In genomic region chr7:142501434-142501833, GRCh38 we compare ENCODE assay signal across 24 cellular contexts.
"Had no signal": no experiment of that assay in that cellular context is flagged by ENCODE, and none has a peak within 500 bp of the region (broad histone marks: within the 10 kb centered on the region; RNA-seq: fewer than 3 reads in every experiment).

No MANE protein-coding gene starts in this region.

- H2AFZ ChIP-seq: hepatocyte, neural progenitor cell had no signal

- H3K36me3 ChIP-seq: neural progenitor cell, pancreas, suprapubic skin, thyroid gland, upper lobe of left lung, uterus had no signal

- H3K4me2 ChIP-seq: hepatocyte, neural progenitor cell, smooth muscle cell had no signal

- H3K4me3 ChIP-seq: hepatocyte, lung, neural progenitor cell, pancreas, smooth muscle cell, suprapubic skin, thyroid gland, upper lobe of left lung, uterus had no signal

- H3K27me3 ChIP-seq: pancreas, thyroid gland, upper lobe of left lung, uterus had no signal

- FAIRE-seq: colon, endothelial cell of umbilical vein, kidney, pancreas had no signal

- H3K4me1 ChIP-seq: neural progenitor cell, uterus had no signal

- DNase-seq: dermis blood vessel endothelial cell; endodermal cell; erythroblast; foreskin melanocyte; head of caudate nucleus; kidney; left cardiac atrium; left ventricle myocardium superior; mesenchymal stem cell; nucleus accumbens; pancreas; right cardiac atrium; stimulated activated CD4-positive, alpha-beta T cell treated with anti-CD3 and anti-CD28 coated beads, Interleukin-2, amount 100 ng/mL, for 48 hours; stimulated activated naive CD4-positive, alpha-beta T cell treated with Interleukin-2 at 50 U/mL for 16 hours; thyroid gland; upper lobe of left lung; uterus had no signal

- H3K79me2 ChIP-seq: hepatocyte had no signal

- H3K9me3 ChIP-seq: pancreas, suprapubic skin, thyroid gland, upper lobe of left lung, uterus had no signal

- ATAC-seq: left cardiac atrium, left ventricle myocardium superior, pancreas, right cardiac atrium had no signal

- H3K27ac ChIP-seq: hepatocyte, neural progenitor cell, pancreas, suprapubic skin, thyroid gland, upper lobe of left lung, uterus had no signal
